In genomic region chr12:4089147-4089606, GRCh38 we compare ENCODE assay signal across 24 cellular contexts.
DNase-seq lines count a peak whose midpoint lies in the region; ATAC-seq, FAIRE-seq and TF ChIP-seq lines count a peak whose summit lies in the region.
"Had no signal": no experiment of that assay in that cellular context is flagged by ENCODE, and none has a peak within 500 bp of the region (broad histone marks: within the 10 kb centered on the region; RNA-seq: fewer than 3 reads in every experiment).

No MANE protein-coding gene starts in this region.

- DNase-seq in left ventricle myocardium superior (no peak), right atrium auricular region (ENCODE audit: low spot score) (no peak), fibroblast of peridontal ligament (ENCODE audit: extremely low read depth) (peak; percentile 18), neural progenitor cell (ENCODE audit: low spot score) (no peak), mammary epithelial cell (no peak), HTR-8/SVneo (ENCODE audit: insufficient read length, low spot score) (no peak)
- DNase-seq: activated CD4-positive, alpha-beta T cell treated with anti-CD3 and anti-CD28 coated beads, Interleukin-2, amount 10 ng/mL, durations not matched to agents 24 days and 14 days; activated naive CD8-positive, alpha-beta T cell treated with anti-CD3 and anti-CD28 coated beads for 36 hours; BE2C; body of pancreas; cortex of kidney; HFFc6; NCI-H1694; NCI-H82; OCI-M1; stimulated activated CD4-positive, alpha-beta T cell treated with anti-CD3 and anti-CD28 coated beads, Interleukin-4, amount 100 ng/mL, for 4 hours; stomach; upper lobe of right lung had no signal

- ATAC-seq in left ventricle myocardium superior = peak; percentile 37
- ATAC-seq in GM21576 (IDR thresholded peaks at IDR 0.05; ENCODE audit: unreplicated experiment) = no peak
- no peak for ATAC-seq in HG02885 (IDR thresholded peaks at IDR 0.05; ENCODE audit: poor library complexity, unreplicated experiment)
- ATAC-seq: activated T-helper 17 cell treated with anti-CD3 and anti-CD28 coated beads, Interleukin-2, amount 50 U/mL, for 72 hours; body of pancreas; upper lobe of right lung had no signal

- H3K27ac ChIP-seq in right atrium auricular region (no peak overlapping the region), neural progenitor cell (no peak overlapping the region), mammary epithelial cell (ENCODE audit: insufficient read depth, low read depth, low read length) (no peak overlapping the region)
- H3K27ac ChIP-seq: body of pancreas, prostate gland, stomach, upper lobe of right lung had no signal

- no peaks in the 10 kb centered on the region for H3K27me3 ChIP-seq in right atrium auricular region
- no peaks in the 10 kb centered on the region for H3K27me3 ChIP-seq in neural progenitor cell
- H3K27me3 ChIP-seq in mammary epithelial cell (ENCODE audit: insufficient read depth, low read length) = no peaks in the 10 kb centered on the region
- H3K27me3 ChIP-seq: body of pancreas, stomach had no signal

- H3K4me2 ChIP-seq in neural progenitor cell = no peak overlapping the region
- H3K4me2 ChIP-seq in mammary epithelial cell (ENCODE audit: insufficient read depth, low read depth, low read length) = no peak overlapping the region

- BruUV-seq in mammary epithelial cell (replicated peaks; lab: Mats Ljungman, UMichigan) = no TSS peak

- dilution Hi-C loops in mammary epithelial cell (cut with HindIII; ENCODE audit: low sequenced_read_pairs) = no loop called here

- H3K9me3 ChIP-seq in right atrium auricular region (no peaks in the 10 kb centered on the region), neural progenitor cell (ENCODE audit: low read depth) (no peaks in the 10 kb centered on the region), mammary epithelial cell (replicated peaks; ENCODE audit: insufficient read depth, low read length) (no peaks in the 10 kb centered on the region)
- H3K9me3 ChIP-seq: BE2C, body of pancreas, prostate gland, stomach, upper lobe of right lung had no signal

- no peaks in the 10 kb centered on the region for H3K79me2 ChIP-seq in neural progenitor cell (ENCODE audit: low read depth)
- no peaks in the 10 kb centered on the region for H3K79me2 ChIP-seq in mammary epithelial cell (ENCODE audit: insufficient read depth, low read length)

- CTCF ChIA-PET in mammary epithelial cell (lab: Charles Lee; ENCODE audit: low non-redundant PET) = no interaction called here

- peak overlapping the region; percentile 77 for H2AFZ ChIP-seq in neural progenitor cell (replicated peaks)
- H2AFZ ChIP-seq in mammary epithelial cell (ENCODE audit: low read depth, low read length) = no peak overlapping the region

- H3K9me3 Mint-ChIP-seq in neural progenitor cell = no peaks in the 10 kb centered on the region
- H3K9me3 Mint-ChIP-seq: activated CD4-positive, alpha-beta T cell treated with anti-CD3 and anti-CD28 coated beads, Interleukin-2, amount 10 ng/mL, durations not matched to agents 24 days and 14 days; activated naive CD8-positive, alpha-beta T cell treated with anti-CD3 and anti-CD28 coated beads for 36 hours; activated T-helper 17 cell treated with anti-CD3 and anti-CD28 coated beads, Interleukin-2, amount 50 U/mL, for 72 hours; HFFc6 had no signal

- 95% methylated on average over 5 of the region's 5 CpGs for WGBS in mammary epithelial cell (ENCODE audit: low coverage, missing lambda C conversion rate)

- no peak for FAIRE-seq in HTR-8/SVneo (lab: Jason Lieb, UNC)
- FAIRE-seq: A204.1, frontal cortex had no signal

- no peak overlapping the region for H3K4me3 Mint-ChIP-seq in neural progenitor cell
- H3K4me3 Mint-ChIP-seq: activated CD4-positive, alpha-beta T cell treated with anti-CD3 and anti-CD28 coated beads, Interleukin-2, amount 10 ng/mL, durations not matched to agents 24 days and 14 days; activated naive CD8-positive, alpha-beta T cell treated with anti-CD3 and anti-CD28 coated beads for 36 hours; activated T-helper 17 cell treated with anti-CD3 and anti-CD28 coated beads, Interleukin-2, amount 50 U/mL, for 72 hours; HFFc6 had no signal

- peaks cover 2% of the 10 kb centered on the region for H3K36me3 Mint-ChIP-seq in neural progenitor cell
- H3K36me3 Mint-ChIP-seq: activated naive CD8-positive, alpha-beta T cell treated with anti-CD3 and anti-CD28 coated beads for 36 hours had no signal

- H3K4me1 ChIP-seq in right atrium auricular region (no peaks in the 10 kb centered on the region), neural progenitor cell (no peaks in the 10 kb centered on the region), mammary epithelial cell (ENCODE audit: insufficient read depth, low read length) (no peaks in the 10 kb centered on the region)
- H3K4me1 ChIP-seq: BE2C, body of pancreas, prostate gland, stomach, upper lobe of right lung had no signal

- no peak overlapping the region for H3K9ac ChIP-seq in neural progenitor cell
- no peak overlapping the region for H3K9ac ChIP-seq in mammary epithelial cell (ENCODE audit: insufficient read depth, low read length)

- intact Hi-C loops in left ventricle myocardium superior (cut with micrococcal nuclease) = no loop called here
- intact Hi-C loops in mammary epithelial cell (cut with micrococcal nuclease) = no loop called here

- H3K27me3 Mint-ChIP-seq in neural progenitor cell (ENCODE audit: insufficient read depth, low read depth) = no peaks in the 10 kb centered on the region
- H3K27me3 Mint-ChIP-seq: activated naive CD8-positive, alpha-beta T cell treated with anti-CD3 and anti-CD28 coated beads for 36 hours; activated T-helper 17 cell treated with anti-CD3 and anti-CD28 coated beads, Interleukin-2, amount 50 U/mL, for 72 hours had no signal

- H4K20me1 ChIP-seq in neural progenitor cell (ENCODE audit: low read depth) = no peaks in the 10 kb centered on the region
- H4K20me1 ChIP-seq in mammary epithelial cell (ENCODE audit: insufficient read depth, low read length) = no peaks in the 10 kb centered on the region

- H3K36me3 ChIP-seq in right atrium auricular region (no peaks in the 10 kb centered on the region), neural progenitor cell (no peaks in the 10 kb centered on the region), mammary epithelial cell (ENCODE audit: insufficient read depth, low read length) (no peaks in the 10 kb centered on the region)
- H3K36me3 ChIP-seq: BE2C, prostate gland, stomach, upper lobe of right lung had no signal

- H3K4me3 ChIP-seq in right atrium auricular region (no peak overlapping the region), neural progenitor cell (no peak overlapping the region), mammary epithelial cell (replicated peaks in 1 of 3; ENCODE audit: insufficient read depth in 1 of 3, low read depth in 2 of 3, low read length in 3 of 3) (no peak overlapping the region)
- H3K4me3 ChIP-seq: body of pancreas, prostate gland, stomach, upper lobe of right lung had no signal

- H3K27ac Mint-ChIP-seq in neural progenitor cell = no peak overlapping the region
- H3K27ac Mint-ChIP-seq: activated CD4-positive, alpha-beta T cell treated with anti-CD3 and anti-CD28 coated beads, Interleukin-2, amount 10 ng/mL, durations not matched to agents 24 days and 14 days; activated naive CD8-positive, alpha-beta T cell treated with anti-CD3 and anti-CD28 coated beads for 36 hours; activated T-helper 17 cell treated with anti-CD3 and anti-CD28 coated beads, Interleukin-2, amount 50 U/mL, for 72 hours; HFFc6 had no signal

- peaks cover 9% of the 10 kb centered on the region for H3K4me1 Mint-ChIP-seq in neural progenitor cell
- H3K4me1 Mint-ChIP-seq: activated T-helper 17 cell treated with anti-CD3 and anti-CD28 coated beads, Interleukin-2, amount 50 U/mL, for 72 hours had no signal

- in situ Hi-C loops in mammary epithelial cell (cut with MboI; ENCODE audit: low sequenced_read_pairs in 2 of 2) = no loop called here

- TF ChIP-seq CTCF in right atrium auricular region (IDR thresholded peaks at IDR 0.05) (no peak), neural progenitor cell (IDR thresholded peaks at IDR 0.05) (no peak), mammary epithelial cell (conservative IDR thresholded peaks at IDR 0.05 in 1 of 2, IDR thresholded peaks at IDR 0.05 in 1 of 2; ENCODE audit: extremely low read depth in 1 of 2, insufficient read depth in 1 of 2, low read depth in 1 of 2, low read length in 2 of 2) (no peak)

- no peaks in the 10 kb centered on the region for H3F3A ChIP-seq in neural progenitor cell (ENCODE audit: low read depth)
